In genomic region chr3:105199217-105199616, GRCh38 we compare ENCODE assay signal across 34 cellular contexts.
"Had no signal": no experiment of that assay in that cellular context is flagged by ENCODE, and none has a peak within 500 bp of the region (broad histone marks: within the 10 kb centered on the region; RNA-seq: fewer than 3 reads in every experiment).

No MANE protein-coding gene starts in this region.

- H3K4me3 ChIP-seq: MG63 had no signal

- H3K27me3 ChIP-seq: MG63 had no signal

- DNase-seq: Karpas-422, Kasumi-1, MG63, MV-4-11, NCI-H1048, NCI-H1092, NCI-H1092 treated with DMSO at 0.1 percent for 48 hours, NCI-H1105, NCI-H1105 treated with DMSO at 0.1 percent for 48 hours, NCI-H1417, NCI-H1417 treated with DMSO at 0.1 percent for 48 hours, NCI-H1436, NCI-H1436 treated with DMSO at 0.1 percent for 48 hours, NCI-H146, NCI-H1694, NCI-H1694 treated with DMSO at 0.1 percent for 48 hours, NCI-H187, NCI-H187 treated with DMSO at 0.1 percent for 48 hours, NCI-H1930, NCI-H2029, NCI-H2029 treated with DMSO at 0.1 percent for 48 hours, NCI-H2081, NCI-H2081 treated with DMSO at 0.1 percent for 48 hours, NCI-H2107, NCI-H2171, NCI-H2171 treated with DMSO at 0.1 percent for 48 hours, NCI-H2227 treated with DMSO at 0.1 percent for 48 hours, NCI-H226, NCI-H345, NCI-H446, NCI-H446 treated with DMSO at 0.1 percent for 48 hours, NCI-H510A treated with DMSO at 0.1 percent for 48 hours, NCI-H524 had no signal

- H3K36me3 ChIP-seq: MG63 had no signal

- H3K4me2 ChIP-seq: KMS-11 had no signal

- H3K9ac ChIP-seq: KMS-11 had no signal

- H3K27ac ChIP-seq: KMS-11 had no signal
